19 cellular contexts compared by ENCODE assay signal in the genomic region with DNA sequence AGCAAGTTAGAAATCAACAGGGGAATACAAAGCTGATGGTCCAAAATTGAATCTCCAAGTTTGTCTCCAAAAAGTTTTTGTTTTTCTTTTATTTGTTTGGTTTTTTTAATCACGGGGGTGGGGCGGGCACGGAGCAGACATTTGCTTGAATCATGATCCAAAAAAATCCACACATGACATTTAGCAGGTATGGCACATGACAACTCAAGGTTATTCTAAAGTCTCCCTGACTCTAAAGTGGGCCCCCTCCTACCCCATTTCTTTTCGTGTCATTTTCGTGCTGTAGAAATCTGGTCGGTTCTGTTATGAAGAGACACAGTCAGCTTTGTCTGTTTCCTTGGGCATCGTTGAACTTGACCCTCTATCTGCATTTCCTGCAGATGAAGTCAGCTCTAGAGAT. TPM values are rescaled to one million over a fixed set of nuclear protein-coding genes. Genes with fewer than 3 reads are reported as not detected.
DNase-seq lines count a peak whose midpoint lies in the region; ATAC-seq and TF ChIP-seq lines count a peak whose summit lies in the region.
"Had no signal": no experiment of that assay in that cellular context is flagged by ENCODE, and none has a peak within 500 bp of the region (broad histone marks: within the 10 kb centered on the region; RNA-seq: fewer than 3 reads in every experiment).

No MANE protein-coding gene starts in this region.

- peaks cover 21% of the 10 kb centered on the region for H3K36me3 Mint-ChIP-seq in activated CD8-positive, alpha-beta T cell treated with anti-CD3 and anti-CD28 coated beads for 36 hours (ENCODE audit: low read depth)
- peaks cover 19% of the 10 kb centered on the region for H3K36me3 Mint-ChIP-seq in activated CD8-positive, alpha-beta T cell treated with anti-CD3 and anti-CD28 coated beads, Interleukin-2, amount 10 ng/mL, durations not matched to agents 7 days and 5 days (ENCODE audit: low read depth)
- H3K36me3 Mint-ChIP-seq: CD14-positive monocyte had no signal

- no peak for DNase-seq in activated CD8-positive, alpha-beta T cell treated with anti-CD3 and anti-CD28 coated beads for 36 hours
- no peak for DNase-seq in activated CD8-positive, alpha-beta T cell treated with anti-CD3 and anti-CD28 coated beads, Interleukin-2, amount 10 ng/mL, durations not matched to agents 7 days and 5 days
- no peak for DNase-seq in left ventricle myocardium superior
- DNase-seq in right cardiac atrium: no peak
- no peak for DNase-seq in psoas muscle
- DNase-seq in NCI-H128 (lab: John Stamatoyannopoulos, UW; ENCODE audit: unreplicated experiment): no peak
- no peak for DNase-seq in posterior vena cava (ENCODE audit: low spot score)
- DNase-seq: CD8-positive, alpha-beta T cell; COR-L47; DMS153; DMS79 treated with DMSO at 0.1 percent for 48 hours; EL; GOT3; H9 had no signal

- POLR2A ChIA-PET in activated CD8-positive, alpha-beta T cell treated with anti-CD3 and anti-CD28 coated beads for 36 hours (lab: Charles Lee): interaction anchor here (0.5 to 5.2 kb wide), 3 partner anchors 14 to 107 kb away, joined by 3 to 24 read pairs (median 6); partner anchors contain the start of gene RNU4ATAC
- POLR2A ChIA-PET in activated CD8-positive, alpha-beta T cell treated with anti-CD3 and anti-CD28 coated beads, Interleukin-2, amount 10 ng/mL, durations not matched to agents 7 days and 5 days (lab: Charles Lee): interaction anchor here (3.4 kb wide), 1 partner anchor 14 kb away, joined by 20 read pairs; the partner anchor contains the start of gene RNU4ATAC

- CTCF ChIA-PET in activated CD8-positive, alpha-beta T cell treated with anti-CD3 and anti-CD28 coated beads for 36 hours (lab: Charles Lee): no interaction called here
- CTCF ChIA-PET in activated CD8-positive, alpha-beta T cell treated with anti-CD3 and anti-CD28 coated beads, Interleukin-2, amount 10 ng/mL, durations not matched to agents 7 days and 5 days (lab: Charles Lee): interaction anchor here (1.1 to 1.4 kb wide), 3 partner anchors 14 to 18 kb away, joined by 3 to 4 read pairs (median 3); partner anchors contain the start of gene RNU4ATAC

- ATAC-seq in activated CD8-positive, alpha-beta T cell treated with anti-CD3 and anti-CD28 coated beads for 36 hours: no peak
- ATAC-seq in activated CD8-positive, alpha-beta T cell treated with anti-CD3 and anti-CD28 coated beads, Interleukin-2, amount 10 ng/mL, durations not matched to agents 7 days and 5 days: no peak
- ATAC-seq in left ventricle myocardium superior (peak; percentile 36), right cardiac atrium (no peak), psoas muscle (peak; percentile 52 to 76 (median 70))
- ATAC-seq: CD8-positive, alpha-beta T cell had no signal

- 61% methylated on average over 7 of the region's 7 CpGs for WGBS in right cardiac atrium
- 37 to 60% (median 50%) methylated on average over 7 of the region's 7 CpGs for WGBS in psoas muscle, 3 donors

- H3K4me3 ChIP-seq in right cardiac atrium (ENCODE audit: low read length): no peak overlapping the region
- no peak overlapping the region for H3K4me3 ChIP-seq in psoas muscle

- H3K27ac ChIP-seq in right cardiac atrium (ENCODE audit: low read length) (no peak overlapping the region), psoas muscle (peak overlapping the region; percentile 59)
- H3K27ac ChIP-seq: 22Rv1 had no signal

- H3K4me3 Mint-ChIP-seq in activated CD8-positive, alpha-beta T cell treated with anti-CD3 and anti-CD28 coated beads for 36 hours: no peak overlapping the region
- H3K4me3 Mint-ChIP-seq in activated CD8-positive, alpha-beta T cell treated with anti-CD3 and anti-CD28 coated beads, Interleukin-2, amount 10 ng/mL, durations not matched to agents 7 days and 5 days: no peak overlapping the region
- H3K4me3 Mint-ChIP-seq: CD14-positive monocyte; CD8-positive, alpha-beta T cell; H9 had no signal

- H3K36me3 ChIP-seq in psoas muscle (ENCODE audit: insufficient read depth in 1 of 2, low read depth in 1 of 2): no peaks in the 10 kb centered on the region

- no peak for TF ChIP-seq CTCF in activated CD8-positive, alpha-beta T cell treated with anti-CD3 and anti-CD28 coated beads for 36 hours (IDR thresholded peaks at IDR 0.05)
- no peak for TF ChIP-seq CTCF in psoas muscle (IDR thresholded peaks at IDR 0.05)

- no peaks in the 10 kb centered on the region for H3K27me3 Mint-ChIP-seq in activated CD8-positive, alpha-beta T cell treated with anti-CD3 and anti-CD28 coated beads for 36 hours
- H3K27me3 Mint-ChIP-seq in activated CD8-positive, alpha-beta T cell treated with anti-CD3 and anti-CD28 coated beads, Interleukin-2, amount 10 ng/mL, durations not matched to agents 7 days and 5 days (ENCODE audit: low read depth): no peaks in the 10 kb centered on the region

- H3K9me3 ChIP-seq in right cardiac atrium (ENCODE audit: control insufficient read depth, low read length): no peaks in the 10 kb centered on the region
- no peaks in the 10 kb centered on the region for H3K9me3 ChIP-seq in psoas muscle

- peaks cover 41% of the 10 kb centered on the region for H3K4me1 Mint-ChIP-seq in activated CD8-positive, alpha-beta T cell treated with anti-CD3 and anti-CD28 coated beads for 36 hours (ENCODE audit: low read depth)
- H3K4me1 Mint-ChIP-seq in activated CD8-positive, alpha-beta T cell treated with anti-CD3 and anti-CD28 coated beads, Interleukin-2, amount 10 ng/mL, durations not matched to agents 7 days and 5 days (ENCODE audit: low read depth): peaks cover 7% of the 10 kb centered on the region

- H3K4me1 ChIP-seq in right cardiac atrium (ENCODE audit: control insufficient read depth, insufficient read depth, low read length) (peaks cover 12% of the 10 kb centered on the region), psoas muscle (peaks cover 61% of the 10 kb centered on the region)

- H3K27me3 ChIP-seq in right cardiac atrium (ENCODE audit: control insufficient read depth, insufficient read depth) (no peaks in the 10 kb centered on the region), psoas muscle (ENCODE audit: insufficient read depth in 3 of 3, low read length in 2 of 3) (no peaks in the 10 kb centered on the region)

- peak overlapping the region; percentile 35 for H3K27ac Mint-ChIP-seq in activated CD8-positive, alpha-beta T cell treated with anti-CD3 and anti-CD28 coated beads for 36 hours
- no peak overlapping the region for H3K27ac Mint-ChIP-seq in activated CD8-positive, alpha-beta T cell treated with anti-CD3 and anti-CD28 coated beads, Interleukin-2, amount 10 ng/mL, durations not matched to agents 7 days and 5 days
- H3K27ac Mint-ChIP-seq: CD8-positive, alpha-beta T cell; H9 had no signal

- intact Hi-C loops in activated CD8-positive, alpha-beta T cell treated with anti-CD3 and anti-CD28 coated beads for 36 hours (cut with micrococcal nuclease): no loop called here
- intact Hi-C loops in left ventricle myocardium superior (cut with micrococcal nuclease) (no loop called here), right cardiac atrium (cut with DNase I) (no loop called here), psoas muscle (cut with DNase I) (loop anchor here in 1 of 2 donors (10.0 kb wide), 1 partner anchor 840 kb away; no protein-coding TSS in a partner anchor), posterior vena cava (cut with DNase I) (no loop called here)

- peaks cover 13% of the 10 kb centered on the region for H3K9me3 Mint-ChIP-seq in activated CD8-positive, alpha-beta T cell treated with anti-CD3 and anti-CD28 coated beads for 36 hours
- peaks cover 9% of the 10 kb centered on the region for H3K9me3 Mint-ChIP-seq in activated CD8-positive, alpha-beta T cell treated with anti-CD3 and anti-CD28 coated beads, Interleukin-2, amount 10 ng/mL, durations not matched to agents 7 days and 5 days (ENCODE audit: insufficient read depth)

RNA-seq across cellular contexts. Expression of gene RNU4ATAC, which starts 14.6 kb away (rescaled TPM):
- total RNA-seq in activated CD8-positive, alpha-beta T cell treated with anti-CD3 and anti-CD28 coated beads for 36 hours: not detected
- total RNA-seq in activated CD8-positive, alpha-beta T cell treated with anti-CD3 and anti-CD28 coated beads, Interleukin-2, amount 10 ng/mL, durations not matched to agents 7 days and 5 days: not detected
- total RNA-seq in left ventricle myocardium superior (not detected), right cardiac atrium (10 to 100 TPM in 1 of 4 donors, not detected in 3; 12.7 TPM), psoas muscle (not detected), posterior vena cava (not detected)
- polyA plus RNA-seq in right cardiac atrium (not detected), psoas muscle (not detected)
- total RNA-seq: A673; CD8-positive, alpha-beta T cell; H9; HT1080 had no signal
- polyA plus RNA-seq: BJ, CD14-positive monocyte had no signal

Comparison
In these comparisons a context has a peak if more than half of its experiments do, and no peak if none do; other contexts are left out.
1. ATAC-seq: peak in left ventricle myocardium superior (single experiment) and psoas muscle (4 of 4); none in activated CD8-positive, alpha-beta T cell treated with anti-CD3 and anti-CD28 coated beads for 36 hours (single experiment), activated CD8-positive, alpha-beta T cell treated with anti-CD3 and anti-CD28 coated beads, Interleukin-2, amount 10 ng/mL, durations not matched to agents 7 days and 5 days (single experiment) and right cardiac atrium (0 of 2).